In the genomic region with DNA sequence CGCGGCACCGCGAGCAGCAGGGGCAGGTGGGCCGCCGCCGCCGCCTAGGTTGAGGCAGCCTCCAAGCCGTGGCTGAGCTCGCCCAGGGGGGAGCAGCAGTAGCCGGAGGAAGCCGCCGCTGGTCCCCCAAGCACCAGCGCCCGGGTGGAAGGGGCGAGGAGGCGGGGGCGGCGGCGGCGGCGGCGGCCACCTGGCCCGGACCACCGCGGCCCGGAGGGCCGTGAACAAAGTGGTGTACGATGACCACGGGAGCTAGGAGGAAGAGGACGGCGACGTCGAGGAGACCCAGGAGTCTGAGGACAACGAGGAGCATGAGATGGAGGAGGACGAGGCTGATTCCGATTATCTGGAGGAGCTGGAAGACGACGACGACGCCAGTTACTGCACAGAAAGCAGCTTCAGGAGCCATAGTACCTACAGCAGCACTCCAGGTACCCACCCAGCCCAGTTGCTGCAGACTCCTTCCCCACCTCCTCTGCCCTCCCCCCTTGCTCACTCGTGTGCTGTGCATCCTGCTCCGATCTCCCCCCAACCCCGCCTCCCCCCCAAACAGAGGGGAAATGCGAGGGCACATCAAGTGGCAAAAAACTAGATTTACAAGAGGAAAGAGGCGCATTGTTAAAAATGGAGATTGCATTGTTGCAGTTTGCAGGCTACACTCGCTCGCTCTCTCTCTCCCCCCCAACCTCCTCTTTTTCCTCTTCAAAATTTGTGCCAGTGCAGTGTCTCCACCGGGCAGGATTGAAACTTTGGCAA, we compare ENCODE assay signal across 8 cellular contexts. TPM values are rescaled to one million over a fixed set of nuclear protein-coding genes. Genes with fewer than 3 reads are reported as not detected.
DNase-seq lines count a peak whose midpoint lies in the region; ATAC-seq and TF ChIP-seq lines count a peak whose summit lies in the region.
"Not testable (repeated sequence)": the region's sequence is repeated elsewhere in the genome, so short reads cannot be mapped to it uniquely, and the experiment has no call there.

No MANE protein-coding gene starts in this region.

- peak overlapping the region; percentile 78 for H3K4me3 ChIP-seq in CD8-positive, alpha-beta T cell (ENCODE audit: low read depth, low read length)
- H3K4me3 ChIP-seq in endocrine pancreas (ENCODE audit: control insufficient read depth, insufficient read depth, low read length) (peak overlapping the region; percentile 53), lower leg skin (ENCODE audit: low read depth, poor library complexity, severe bottlenecking) (peak overlapping the region; percentile 76)

- peak overlapping the region; percentile 27 for H3K9ac ChIP-seq in endocrine pancreas (ENCODE audit: control insufficient read depth, insufficient read depth, low read length)

- H3K4me3 Mint-ChIP-seq in CD8-positive, alpha-beta T cell: peak overlapping the region; percentile 88
- H3K4me3 Mint-ChIP-seq in activated CD8-positive, alpha-beta memory T cell treated with anti-CD3 and anti-CD28 coated beads, Interleukin-2, amount 10 ng/mL, durations not matched to agents 7 days and 5 days: peak overlapping the region; percentile 86

- peak; percentile 83 for ATAC-seq in CD8-positive, alpha-beta T cell
- ATAC-seq in GM19467 (IDR thresholded peaks at IDR 0.05; ENCODE audit: unreplicated experiment): peak; percentile 13
- ATAC-seq in HG03139 (IDR thresholded peaks at IDR 0.05; ENCODE audit: unreplicated experiment): peak; percentile 31
- peak; percentile 48 for ATAC-seq in activated CD8-positive, alpha-beta memory T cell treated with anti-CD3 and anti-CD28 coated beads, Interleukin-2, amount 10 ng/mL, durations not matched to agents 7 days and 5 days

- H3K27me3 ChIP-seq in CD8-positive, alpha-beta T cell (ENCODE audit: insufficient read depth, low read length); endocrine pancreas (ENCODE audit: control insufficient read depth, insufficient read depth, low read length): not testable (repeated sequence)

- DNase-seq in CD8-positive, alpha-beta T cell: peak in 5 of 7 experiments; percentile 37 to 81 (median 62)
- DNase-seq in NCI-H345 (lab: John Stamatoyannopoulos, UW): peak; percentile 41
- peak; percentile 72 for DNase-seq in activated CD8-positive, alpha-beta memory T cell treated with anti-CD3 and anti-CD28 coated beads, Interleukin-2, amount 10 ng/mL, durations not matched to agents 7 days and 5 days
- DNase-seq in lower leg skin (ENCODE audit: low spot score in 2 of 2): not testable (repeated sequence)
- peak; percentile 17 for DNase-seq in stimulated activated CD4-positive, alpha-beta T cell treated with anti-CD3 and anti-CD28 coated beads, Interleukin-4, amount 100 ng/mL, for 24 hours

- POLR2A ChIA-PET in CD8-positive, alpha-beta T cell (lab: Charles Lee): interaction anchor here (0.9 to 4.2 kb wide), 13 partner anchors 9 to 252 kb away, joined by 3 to 61 read pairs (median 7); partner anchors contain the start of genes AMZ2, ARSG, SLC16A6 and WIPI1

- not testable (repeated sequence) for H3K9me3 ChIP-seq in CD8-positive, alpha-beta T cell (ENCODE audit: low read length); endocrine pancreas (ENCODE audit: control insufficient read depth, low read length)

- H3K27ac ChIP-seq in CD8-positive, alpha-beta T cell (ENCODE audit: low read depth, low read length): peak overlapping the region; percentile 77

- peaks cover 18% of the 10 kb centered on the region for H3K4me1 ChIP-seq in CD8-positive, alpha-beta T cell (ENCODE audit: insufficient read depth, low read length)
- H3K4me1 ChIP-seq in endocrine pancreas (ENCODE audit: control insufficient read depth, insufficient read depth, low read length): not testable (repeated sequence)

- TF ChIP-seq CTCF in CD8-positive, alpha-beta T cell (IDR thresholded peaks at IDR 0.05); lower leg skin (IDR thresholded peaks at IDR 0.05): not testable (repeated sequence)

- H3K36me3 ChIP-seq in CD8-positive, alpha-beta T cell (ENCODE audit: insufficient read depth, low read length): peaks cover 10% of the 10 kb centered on the region
- H3K36me3 ChIP-seq in endocrine pancreas (ENCODE audit: control insufficient read depth, insufficient read depth, low read length): not testable (repeated sequence)

- not testable (repeated sequence) for TF ChIP-seq POLR2A in lower leg skin (IDR thresholded peaks at IDR 0.05)

- peak overlapping the region; percentile 92 for H3K27ac Mint-ChIP-seq in CD8-positive, alpha-beta T cell
- peak overlapping the region; percentile 92 for H3K27ac Mint-ChIP-seq in activated CD8-positive, alpha-beta memory T cell treated with anti-CD3 and anti-CD28 coated beads, Interleukin-2, amount 10 ng/mL, durations not matched to agents 7 days and 5 days

- H3K27me3 Mint-ChIP-seq in CD8-positive, alpha-beta T cell (ENCODE audit: low read depth); activated CD8-positive, alpha-beta memory T cell treated with anti-CD3 and anti-CD28 coated beads, Interleukin-2, amount 10 ng/mL, durations not matched to agents 7 days and 5 days: not testable (repeated sequence)

- peaks cover 37% of the 10 kb centered on the region for H3K4me1 Mint-ChIP-seq in CD8-positive, alpha-beta T cell (ENCODE audit: low read depth)
- H3K4me1 Mint-ChIP-seq in activated CD8-positive, alpha-beta memory T cell treated with anti-CD3 and anti-CD28 coated beads, Interleukin-2, amount 10 ng/mL, durations not matched to agents 7 days and 5 days: peaks cover 30% of the 10 kb centered on the region

- not testable (repeated sequence) for H3K9me3 Mint-ChIP-seq in CD8-positive, alpha-beta T cell; activated CD8-positive, alpha-beta memory T cell treated with anti-CD3 and anti-CD28 coated beads, Interleukin-2, amount 10 ng/mL, durations not matched to agents 7 days and 5 days (ENCODE audit: low read depth)

- 0 to 1% methylated on average over 24 to 39 of the region's 49 CpGs for WGBS in lower leg skin, 2 donors

- intact Hi-C loops in CD8-positive, alpha-beta T cell (cut with DNase I, micrococcal nuclease): loop anchor here (1.0 to 5.0 kb wide), 10 partner anchors 33 to 257 kb away; partner anchors contain the start of genes WIPI1 (in 2 of the 2) and KPNA2 (in 1 of the 2)
- intact Hi-C loops in lower leg skin (cut with DNase I; ENCODE audit: low total_unique reads): not testable (repeated sequence)

- CTCF ChIA-PET in CD8-positive, alpha-beta T cell (lab: Charles Lee): interaction anchor here (0.7 to 12.2 kb wide), 10 partner anchors 16 to 252 kb away, joined by 3 to 226 read pairs (median 6); partner anchors contain the start of genes AMZ2 and WIPI1
- CTCF ChIA-PET in activated CD8-positive, alpha-beta memory T cell treated with anti-CD3 and anti-CD28 coated beads, Interleukin-2, amount 10 ng/mL, durations not matched to agents 7 days and 5 days (lab: Charles Lee): interaction anchor here (0.8 to 14.7 kb wide), 12 partner anchors 9 to 260 kb away, joined by 3 to 278 read pairs (median 5); partner anchors contain the start of gene AMZ2

- H3K36me3 Mint-ChIP-seq in CD8-positive, alpha-beta T cell: peaks cover 28% of the 10 kb centered on the region
- H3K36me3 Mint-ChIP-seq in activated CD8-positive, alpha-beta memory T cell treated with anti-CD3 and anti-CD28 coated beads, Interleukin-2, amount 10 ng/mL, durations not matched to agents 7 days and 5 days: peaks cover 32% of the 10 kb centered on the region

RNA-seq across cellular contexts. Expression of gene AMZ2, which starts 41.9 kb away (rescaled TPM):
- 10 to 100 TPM; 61.0 to 71.1 TPM for total RNA-seq in CD8-positive, alpha-beta T cell
- total RNA-seq in activated CD8-positive, alpha-beta memory T cell treated with anti-CD3 and anti-CD28 coated beads, Interleukin-2, amount 10 ng/mL, durations not matched to agents 7 days and 5 days: 100 to 1,000 TPM; 106 to 107 TPM
- 10 to 100 TPM; 25.8 to 55.0 (median 46.2) TPM for total RNA-seq in lower leg skin

Comparison
In these comparisons a context has a peak if more than half of its experiments do, and no peak if none do; other contexts are left out.
1. ATAC-seq: peak in every context shown above with its lines; median percentile 83 in CD8-positive, alpha-beta T cell; 48 in activated CD8-positive, alpha-beta memory T cell treated with anti-CD3 and anti-CD28 coated beads, Interleukin-2, amount 10 ng/mL, durations not matched to agents 7 days and 5 days; 31 in HG03139; 13 in GM19467.